Comparison of ENCODE assay signal across 1 cellular context in genomic region chr16:23570992-23571632, GRCh38.
A peak's percentile ranks its signal among the peaks of the same experiment; 100 is the strongest.
TF ChIP-seq lines count a peak whose summit lies in the region.

No MANE protein-coding gene starts in this region.

TF ChIP-seq in HepG2, 621 proteins besides CTCF, POLR2A, EP300 and RAD21:
- TF ChIP-seq ZNF280B (CRISPR knock-in tag; IDR thresholded peaks at IDR 0.05; ENCODE audit: borderline replicate concordance) = 0 out of 2 replicates have a peak, but pooled peaks have one; percentile 30
- no peak for TF ChIP-seq ZNF142 (CRISPR knock-in tag; IDR thresholded peaks at IDR 0.05)
TF ChIP-seq in HepG2: peak in this region for 1.
